In the genomic region with DNA sequence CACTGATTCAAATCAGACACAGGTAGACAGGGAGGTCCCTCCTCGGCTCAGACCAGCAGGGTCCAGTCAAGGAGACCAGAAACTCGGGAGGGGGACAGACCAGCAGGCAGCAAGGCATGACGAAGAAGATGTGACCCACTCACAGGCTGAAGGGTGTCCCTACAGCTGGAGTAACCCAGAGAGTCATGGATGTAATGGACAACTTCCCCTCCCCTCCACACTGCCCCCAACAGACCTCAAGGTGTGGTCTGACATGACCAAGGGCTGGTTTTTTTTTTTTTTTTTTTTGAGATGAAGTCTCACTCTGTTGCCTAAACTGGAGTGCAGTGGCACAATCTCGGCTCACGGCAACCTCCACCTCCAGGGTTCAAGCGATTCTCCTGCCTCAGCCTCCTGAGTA, we compare ENCODE assay signal across 33 cellular contexts. TPM values are rescaled to one million over a fixed set of nuclear protein-coding genes. Genes with fewer than 3 reads are reported as not detected.
"Had no signal": no experiment of that assay in that cellular context is flagged by ENCODE, and none has a peak within 500 bp of the region (broad histone marks: within the 10 kb centered on the region; RNA-seq: fewer than 3 reads in every experiment).

No MANE protein-coding gene starts in this region.

- DNase-seq: activated CD4-positive, alpha-beta memory T cell treated with anti-CD3 and anti-CD28 coated beads, Interleukin-2, amount 10 ng/mL, durations not matched to agents 7 days and 5 days; activated CD4-positive, alpha-beta T cell treated with anti-CD3 and anti-CD28 coated beads for 1 hour; activated CD4-positive, alpha-beta T cell treated with anti-CD3 and anti-CD28 coated beads for 36 hours; activated CD4-positive, alpha-beta T cell treated with anti-CD3 and anti-CD28 coated beads for 48 hours; activated CD4-positive, alpha-beta T cell treated with anti-CD3 and anti-CD28 coated beads, Interleukin-2, amount 10 ng/mL, durations not matched to agents 7 days and 5 days; activated CD4-positive, alpha-beta T cell treated with anti-CD3 and anti-CD28 coated beads, Interleukin-2, amount 50 U/mL, for 48 hours; activated CD4-positive, CD25-positive, alpha-beta regulatory T cell; activated CD8-positive, alpha-beta memory T cell treated with anti-CD3 and anti-CD28 coated beads for 24 hours; activated CD8-positive, alpha-beta memory T cell treated with anti-CD3 and anti-CD28 coated beads, Interleukin-2, amount 10 ng/mL, durations not matched to agents 7 days and 5 days; activated CD8-positive, alpha-beta memory T cell treated with anti-CD3 and anti-CD28 coated beads, Interleukin-2, amount 50 U/mL, for 48 hours; activated CD8-positive, alpha-beta T cell treated with anti-CD3 and anti-CD28 coated beads, Interleukin-2, amount 10 ng/mL, durations not matched to agents 7 days and 5 days; activated effector memory CD4-positive, alpha-beta T cell treated with Interleukin-2 at 50 U/mL for 16 hours; activated gamma-delta T cell; activated naive CD4-positive, alpha-beta T cell treated with anti-CD3 and anti-CD28 coated beads, Interleukin-2, amount 10 ng/mL, durations not matched to agents 7 days and 5 days; activated naive CD4-positive, alpha-beta T cell treated with Interleukin-2 at 50 U/mL for 16 hours; activated T-cell treated with anti-CD3 and anti-CD28 coated beads, Interleukin-2, amount 50 U/mL, for 24 hours; activated T-cell treated with anti-CD3 and anti-CD28 coated beads, Interleukin-2, amount 50 U/mL, for 48 hours; amygdala; anterior cingulate cortex; central memory CD4-positive, alpha-beta T cell; T-helper 1 cell; T-helper 2 cell; T-helper 9 cell had no signal

- H3K36me3 Mint-ChIP-seq: activated naive CD4-positive, alpha-beta T cell treated with anti-CD3 and anti-CD28 coated beads, Interleukin-2, amount 50 U/mL, for 24 hours had no signal

- H3K36me3 ChIP-seq: ascending aorta had no signal

- H3K27ac Mint-ChIP-seq: activated CD4-positive, alpha-beta memory T cell treated with anti-CD3 and anti-CD28 coated beads, Interleukin-2, amount 10 ng/mL, durations not matched to agents 7 days and 5 days; activated CD4-positive, alpha-beta T cell treated with anti-CD3 and anti-CD28 coated beads for 36 hours; activated CD8-positive, alpha-beta memory T cell treated with anti-CD3 and anti-CD28 coated beads, Interleukin-2, amount 10 ng/mL, durations not matched to agents 7 days and 5 days; activated CD8-positive, alpha-beta T cell treated with anti-CD3 and anti-CD28 coated beads, Interleukin-2, amount 10 ng/mL, durations not matched to agents 7 days and 5 days; activated naive CD4-positive, alpha-beta T cell treated with anti-CD3 and anti-CD28 coated beads, Interleukin-2, amount 50 U/mL, for 24 hours; activated naive CD8-positive, alpha-beta T cell; activated T-cell treated with anti-CD3 and anti-CD28 coated beads, Interleukin-2, amount 50 U/mL, for 24 hours; activated T-helper 2 cell treated with anti-CD3 and anti-CD28 coated beads, Interferon-gamma antibody, Interleukin-2, Interleukin-4, amounts not matched to agents 10 μg/mL and 5 μg/mL and 100 μg/mL, durations not matched to agents 14 hours and 24 hours and 36 hours; T-helper 1 cell treated with Interleukin-12 subunit alpha and Interleukin-12 subunit beta and Interleukin-4 antibody, amounts not matched to agents 30 μg/mL and 1 μg/mL, for 36 hours; T-helper 2 cell treated with Interferon-gamma antibody and Interleukin-4, amounts not matched to agents 5 μg/mL and 100 μg/mL, for 36 hours had no signal

- H3K4me3 Mint-ChIP-seq: activated CD4-positive, alpha-beta memory T cell treated with anti-CD3 and anti-CD28 coated beads, Interleukin-2, amount 10 ng/mL, durations not matched to agents 7 days and 5 days; activated CD4-positive, alpha-beta T cell treated with anti-CD3 and anti-CD28 coated beads for 36 hours; activated CD4-positive, alpha-beta T cell treated with anti-CD3 and anti-CD28 coated beads, Interleukin-2, amount 10 ng/mL, durations not matched to agents 7 days and 5 days; activated CD8-positive, alpha-beta memory T cell treated with anti-CD3 and anti-CD28 coated beads, Interleukin-2, amount 10 ng/mL, durations not matched to agents 7 days and 5 days; activated CD8-positive, alpha-beta T cell treated with anti-CD3 and anti-CD28 coated beads, Interleukin-2, amount 10 ng/mL, durations not matched to agents 7 days and 5 days; activated naive CD4-positive, alpha-beta T cell treated with anti-CD3 and anti-CD28 coated beads, Interleukin-2, amount 10 ng/mL, durations not matched to agents 7 days and 5 days; activated naive CD4-positive, alpha-beta T cell treated with anti-CD3 and anti-CD28 coated beads, Interleukin-2, amount 50 U/mL, for 24 hours; activated naive CD8-positive, alpha-beta T cell; activated T-cell treated with anti-CD3 and anti-CD28 coated beads, Interleukin-2, amount 50 U/mL, for 24 hours; brain; T-helper 1 cell treated with Interleukin-12 subunit alpha and Interleukin-12 subunit beta and Interleukin-4 antibody, amounts not matched to agents 30 μg/mL and 1 μg/mL, for 36 hours; T-helper 2 cell treated with Interferon-gamma antibody and Interleukin-4, amounts not matched to agents 5 μg/mL and 100 μg/mL, for 36 hours had no signal

- H3K4me3 ChIP-seq: ascending aorta had no signal

- H3K27me3 ChIP-seq: ascending aorta had no signal

- ATAC-seq: activated CD4-positive, alpha-beta T cell treated with anti-CD3 and anti-CD28 coated beads for 36 hours; activated CD4-positive, CD25-positive, alpha-beta regulatory T cell treated with anti-CD3 and anti-CD28 coated beads, Interleukin-2, amount 50 U/mL, for 24 hours; activated CD8-positive, alpha-beta memory T cell treated with anti-CD3 and anti-CD28 coated beads, Interleukin-2, amount 10 ng/mL, durations not matched to agents 7 days and 5 days; activated CD8-positive, alpha-beta T cell treated with anti-CD3 and anti-CD28 coated beads, Interleukin-2, amount 10 ng/mL, durations not matched to agents 7 days and 5 days had no signal

- H3K9me3 Mint-ChIP-seq: activated CD4-positive, alpha-beta memory T cell treated with anti-CD3 and anti-CD28 coated beads, Interleukin-2, amount 10 ng/mL, durations not matched to agents 7 days and 5 days; activated CD4-positive, alpha-beta T cell treated with anti-CD3 and anti-CD28 coated beads, Interleukin-2, amount 10 ng/mL, durations not matched to agents 7 days and 5 days; activated naive CD4-positive, alpha-beta T cell treated with anti-CD3 and anti-CD28 coated beads, Interleukin-2, amount 10 ng/mL, durations not matched to agents 7 days and 5 days; activated naive CD4-positive, alpha-beta T cell treated with anti-CD3 and anti-CD28 coated beads, Interleukin-2, amount 50 U/mL, for 24 hours; activated T-cell treated with anti-CD3 and anti-CD28 coated beads, Interleukin-2, amount 50 U/mL, for 24 hours; activated T-helper 2 cell treated with anti-CD3 and anti-CD28 coated beads, Interferon-gamma antibody, Interleukin-2, Interleukin-4, amounts not matched to agents 10 μg/mL and 5 μg/mL and 100 μg/mL, durations not matched to agents 14 hours and 24 hours and 36 hours; T-helper 1 cell treated with Interleukin-12 subunit alpha and Interleukin-12 subunit beta and Interleukin-4 antibody, amounts not matched to agents 30 μg/mL and 1 μg/mL, for 36 hours; T-helper 2 cell treated with Interferon-gamma antibody and Interleukin-4, amounts not matched to agents 5 μg/mL and 100 μg/mL, for 36 hours had no signal

- H3K27me3 Mint-ChIP-seq: activated CD4-positive, alpha-beta memory T cell treated with anti-CD3 and anti-CD28 coated beads, Interleukin-2, amount 10 ng/mL, durations not matched to agents 7 days and 5 days; activated CD4-positive, alpha-beta T cell treated with anti-CD3 and anti-CD28 coated beads for 36 hours; activated CD4-positive, alpha-beta T cell treated with anti-CD3 and anti-CD28 coated beads, Interleukin-2, amount 10 ng/mL, durations not matched to agents 7 days and 5 days; activated CD8-positive, alpha-beta memory T cell treated with anti-CD3 and anti-CD28 coated beads, Interleukin-2, amount 10 ng/mL, durations not matched to agents 7 days and 5 days; activated naive CD4-positive, alpha-beta T cell treated with anti-CD3 and anti-CD28 coated beads, Interleukin-2, amount 10 ng/mL, durations not matched to agents 7 days and 5 days; activated naive CD4-positive, alpha-beta T cell treated with anti-CD3 and anti-CD28 coated beads, Interleukin-2, amount 50 U/mL, for 24 hours; activated naive CD8-positive, alpha-beta T cell; activated T-cell treated with anti-CD3 and anti-CD28 coated beads, Interleukin-2, amount 50 U/mL, for 24 hours; brain had no signal

- FAIRE-seq: TTC549 had no signal

RNA-seq across cellular contexts. Expression of a gene that starts 34.1 kb away (rescaled TPM):
- total RNA-seq: ascending aorta, cardiac septum had no signal

RNA-seq across cellular contexts. Expression of a gene that starts 46.3 kb away (rescaled TPM):
- total RNA-seq: ascending aorta had no signal
